ENCODE assay signal across 8 cellular contexts in the genomic region with DNA sequence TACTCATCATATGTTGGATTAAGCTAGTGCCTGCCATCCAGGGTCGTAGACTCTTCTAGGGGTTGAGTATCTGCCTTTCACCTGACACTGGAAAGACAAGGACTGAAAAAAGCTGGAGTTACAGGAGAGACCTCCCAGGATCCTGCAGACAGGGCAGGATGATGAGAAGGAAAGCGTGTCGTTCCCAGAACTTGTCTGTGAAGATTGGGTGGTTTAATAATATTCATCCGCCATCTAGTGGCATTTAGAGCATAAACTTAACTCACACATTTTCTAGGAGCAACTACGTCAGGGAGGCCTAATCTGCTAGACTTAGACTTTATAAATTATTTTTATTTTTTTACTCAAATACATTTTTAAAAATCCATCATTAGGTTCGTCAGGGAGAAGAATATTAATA. TPM values are rescaled to one million over a fixed set of nuclear protein-coding genes. Genes with fewer than 3 reads are reported as not detected.
DNase-seq lines count a peak whose midpoint lies in the region; ATAC-seq and TF ChIP-seq lines count a peak whose summit lies in the region.

No MANE protein-coding gene starts in this region.

- H3K27ac Mint-ChIP-seq in CD4-positive, alpha-beta T cell, result no peak overlapping the region
- no peak overlapping the region for H3K27ac Mint-ChIP-seq in activated CD8-positive, alpha-beta T cell treated with anti-CD3 and anti-CD28 coated beads, Interleukin-2, amount 10 ng/mL, durations not matched to agents 7 days and 5 days

- no peaks in the 10 kb centered on the region for H3K36me3 ChIP-seq in left ventricle myocardium inferior

- H3K36me3 Mint-ChIP-seq in CD4-positive, alpha-beta T cell (ENCODE audit: low read depth), result no peaks in the 10 kb centered on the region
- H3K36me3 Mint-ChIP-seq in activated CD8-positive, alpha-beta T cell treated with anti-CD3 and anti-CD28 coated beads, Interleukin-2, amount 10 ng/mL, durations not matched to agents 7 days and 5 days (ENCODE audit: low read depth), result no peaks in the 10 kb centered on the region

- ATAC-seq in CD4-positive, alpha-beta T cell (ENCODE audit: poor library complexity), result no peak
- ATAC-seq in GM19395 (IDR thresholded peaks at IDR 0.05; ENCODE audit: unreplicated experiment), result peak; percentile 50
- peak; percentile 51 for ATAC-seq in activated CD8-positive, alpha-beta T cell treated with anti-CD3 and anti-CD28 coated beads, Interleukin-2, amount 10 ng/mL, durations not matched to agents 7 days and 5 days

- peaks cover 15% of the 10 kb centered on the region for H3K27me3 ChIP-seq in CD4-positive, alpha-beta T cell (ENCODE audit: control insufficient read depth, insufficient read depth, low read length)
- H3K27me3 ChIP-seq in left ventricle myocardium inferior (ENCODE audit: low read depth), result no peaks in the 10 kb centered on the region

- no peaks in the 10 kb centered on the region for H3K9me3 Mint-ChIP-seq in CD4-positive, alpha-beta T cell
- no peaks in the 10 kb centered on the region for H3K9me3 Mint-ChIP-seq in activated CD8-positive, alpha-beta T cell treated with anti-CD3 and anti-CD28 coated beads, Interleukin-2, amount 10 ng/mL, durations not matched to agents 7 days and 5 days (ENCODE audit: insufficient read depth)

- no peak overlapping the region for H3K4me3 Mint-ChIP-seq in CD4-positive, alpha-beta T cell
- H3K4me3 Mint-ChIP-seq in activated CD8-positive, alpha-beta T cell treated with anti-CD3 and anti-CD28 coated beads, Interleukin-2, amount 10 ng/mL, durations not matched to agents 7 days and 5 days, result no peak overlapping the region

- no peak overlapping the region for H3K27ac ChIP-seq in CD4-positive, alpha-beta T cell (ENCODE audit: low read depth, low read length)
- no peak overlapping the region for H3K27ac ChIP-seq in left ventricle myocardium inferior (replicated peaks)

- no peak overlapping the region for H3K4me3 ChIP-seq in left ventricle myocardium inferior

- CTCF ChIA-PET in CD4-positive, alpha-beta T cell (lab: Charles Lee), result interaction anchor here (1.6 kb wide), 1 partner anchor 304 kb away, joined by 3 read pairs; no protein-coding TSS in a partner anchor
- CTCF ChIA-PET in activated CD8-positive, alpha-beta T cell treated with anti-CD3 and anti-CD28 coated beads, Interleukin-2, amount 10 ng/mL, durations not matched to agents 7 days and 5 days (lab: Charles Lee), result interaction anchor here (0.6 to 6.2 kb wide), 19 partner anchors 12 to 540 kb away, joined by 3 to 85 read pairs (median 4); no protein-coding TSS in a partner anchor

- intact Hi-C loops in CD4-positive, alpha-beta T cell (cut with DNase I, micrococcal nuclease), result loop anchor here (1.0 kb wide), 2 partner anchors 303 to 304 kb away; no protein-coding TSS in a partner anchor
- intact Hi-C loops in left ventricle myocardium inferior (cut with micrococcal nuclease), result loop anchor here (2.0 to 10.0 kb wide), 2 partner anchors 304 to 398 kb away; no protein-coding TSS in a partner anchor

- no peaks in the 10 kb centered on the region for H3K9me3 ChIP-seq in CD4-positive, alpha-beta T cell (ENCODE audit: control insufficient read depth, low read length)
- H3K9me3 ChIP-seq in left ventricle myocardium inferior (replicated peaks), result no peaks in the 10 kb centered on the region

- H3K27me3 Mint-ChIP-seq in CD4-positive, alpha-beta T cell, result peaks cover 44% of the 10 kb centered on the region
- H3K27me3 Mint-ChIP-seq in activated CD8-positive, alpha-beta T cell treated with anti-CD3 and anti-CD28 coated beads, Interleukin-2, amount 10 ng/mL, durations not matched to agents 7 days and 5 days (ENCODE audit: low read depth), result peaks cover 40% of the 10 kb centered on the region

- DNase-seq in CD4-positive, alpha-beta T cell, result no peak
- DNase-seq in NCI-H1105 treated with DMSO at 0.1 percent for 48 hours (lab: John Stamatoyannopoulos, UW) (peak; percentile 13), left ventricle myocardium inferior (no peak), smooth muscle cell of the brain vasculature (ENCODE audit: low read depth, low spot score) (peak; percentile 54), GDM1 (lab: John Stamatoyannopoulos, UW) (no peak)
- peak; percentile 15 for DNase-seq in activated CD8-positive, alpha-beta T cell treated with anti-CD3 and anti-CD28 coated beads, Interleukin-2, amount 10 ng/mL, durations not matched to agents 7 days and 5 days
- no peak for DNase-seq in activated naive CD4-positive, alpha-beta T cell treated with Interleukin-2 at 50 U/mL for 16 hours

- peak; percentile 65 for TF ChIP-seq CTCF in CD4-positive, alpha-beta T cell (IDR thresholded peaks at IDR 0.05)
- peak; percentile 72 for TF ChIP-seq CTCF in left ventricle myocardium inferior (IDR thresholded peaks at IDR 0.05; ENCODE audit: borderline replicate concordance)

- peaks cover 21% of the 10 kb centered on the region for H3K4me1 ChIP-seq in left ventricle myocardium inferior

- POLR2A ChIA-PET in CD4-positive, alpha-beta T cell (lab: Charles Lee), result interaction anchor here (1.1 kb wide), 1 partner anchor 305 kb away, joined by 4 read pairs; no protein-coding TSS in a partner anchor
- POLR2A ChIA-PET in activated CD8-positive, alpha-beta T cell treated with anti-CD3 and anti-CD28 coated beads, Interleukin-2, amount 10 ng/mL, durations not matched to agents 7 days and 5 days (lab: Charles Lee), result interaction anchor here (0.7 kb wide), 1 partner anchor 22 kb away, joined by 3 read pairs; no protein-coding TSS in a partner anchor

- H3K4me1 Mint-ChIP-seq in CD4-positive, alpha-beta T cell (ENCODE audit: low read depth), result peaks cover 31% of the 10 kb centered on the region
- peaks cover 38% of the 10 kb centered on the region for H3K4me1 Mint-ChIP-seq in activated CD8-positive, alpha-beta T cell treated with anti-CD3 and anti-CD28 coated beads, Interleukin-2, amount 10 ng/mL, durations not matched to agents 7 days and 5 days (ENCODE audit: low read depth)

RNA-seq across cellular contexts. Expression of a gene that starts 59.6 kb away (rescaled TPM):
- total RNA-seq in CD4-positive, alpha-beta T cell, result under 1 TPM; 0.08 to 0.11 TPM
- under 1 TPM; 0.29 to 0.45 TPM for total RNA-seq in activated CD8-positive, alpha-beta T cell treated with anti-CD3 and anti-CD28 coated beads, Interleukin-2, amount 10 ng/mL, durations not matched to agents 7 days and 5 days
- 35.0 TPM for total RNA-seq in left ventricle myocardium inferior

Comparison
In these comparisons a context has a peak if more than half of its experiments do, and no peak if none do; other contexts are left out.
1. DNase-seq: peak in NCI-H1105 treated with DMSO at 0.1 percent for 48 hours (single experiment), activated CD8-positive, alpha-beta T cell treated with anti-CD3 and anti-CD28 coated beads, Interleukin-2, amount 10 ng/mL, durations not matched to agents 7 days and 5 days (single experiment) and smooth muscle cell of the brain vasculature (single experiment); none in CD4-positive, alpha-beta T cell (0 of 10), left ventricle myocardium inferior (single experiment), activated naive CD4-positive, alpha-beta T cell treated with Interleukin-2 at 50 U/mL for 16 hours (single experiment) and GDM1 (single experiment).
2. RNA of a gene that starts 59.6 kb away (total RNA-seq): 35.0 TPM in left ventricle myocardium inferior (single experiment); 0.29 to 0.45 TPM in activated CD8-positive, alpha-beta T cell treated with anti-CD3 and anti-CD28 coated beads, Interleukin-2, amount 10 ng/mL, durations not matched to agents 7 days and 5 days and 0.08 to 0.11 TPM in CD4-positive, alpha-beta T cell; every median in the first group is over 10 times any median in the second.